In the genomic region with DNA sequence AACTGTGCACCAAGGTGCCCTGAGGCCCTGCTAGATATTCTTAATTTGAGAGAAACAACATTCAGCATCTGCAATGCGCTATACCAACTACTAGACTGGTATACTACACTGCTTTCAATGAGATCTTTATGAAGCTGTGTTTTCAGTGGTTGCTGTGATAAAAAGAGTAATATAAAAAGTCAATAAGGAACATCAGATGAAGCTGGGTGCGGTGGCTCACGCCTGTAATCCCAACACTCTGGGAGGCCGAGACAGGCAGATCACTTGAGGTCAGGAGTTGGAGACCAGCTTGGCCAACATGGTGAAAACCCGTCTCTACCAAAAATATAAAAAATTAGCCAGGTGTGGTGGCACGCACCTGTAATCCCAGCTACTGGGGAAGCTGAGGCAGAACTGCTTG, we compare ENCODE assay signal across 8 cellular contexts. TPM values are rescaled to one million over a fixed set of nuclear protein-coding genes. Genes with fewer than 3 reads are reported as not detected.
DNase-seq lines count a peak whose midpoint lies in the region; ATAC-seq, FAIRE-seq and TF ChIP-seq lines count a peak whose summit lies in the region.
"Not testable (repeated sequence)": the region's sequence is repeated elsewhere in the genome, so short reads cannot be mapped to it uniquely, and the experiment has no call there.

No MANE protein-coding gene starts in this region.

- H3K18ac ChIP-seq in trophoblast cell (ENCODE audit: low read length), result not testable (repeated sequence)

- RAD21 ChIA-PET in GM12878 (lab: Charles Lee; ENCODE audit: unreplicated experiment), result not testable (repeated sequence)

- H3K79me2 ChIP-seq in GM12878 (ENCODE audit: control insufficient read depth, insufficient read depth, low read length); trophoblast cell (ENCODE audit: control insufficient read depth, insufficient read depth, low read length, poor library complexity): not testable (repeated sequence)

- H3K4me1 Mint-ChIP-seq in CD4-positive, alpha-beta T cell (ENCODE audit: low read depth), result peaks cover 53% of the 10 kb centered on the region
- H3K4me1 Mint-ChIP-seq in CD8-positive, alpha-beta T cell (ENCODE audit: low read depth), result peaks cover 58% of the 10 kb centered on the region
- H3K4me1 Mint-ChIP-seq in activated naive CD4-positive, alpha-beta T cell treated with anti-CD3 and anti-CD28 coated beads, Interleukin-2, amount 10 ng/mL, durations not matched to agents 7 days and 5 days; endodermal cell: not testable (repeated sequence)

- not testable (repeated sequence) for H4K12ac ChIP-seq in trophoblast cell (ENCODE audit: low read depth, low read length)

- peak overlapping the region; percentile 0 for H3K27ac ChIP-seq in CD4-positive, alpha-beta T cell (ENCODE audit: low read depth, low read length)
- not testable (repeated sequence) for H3K27ac ChIP-seq in CD8-positive, alpha-beta T cell (ENCODE audit: low read depth, low read length); GM12878 (ENCODE audit: control insufficient read depth, insufficient read depth); endodermal cell (ENCODE audit: low read depth, low read length); trophoblast cell (ENCODE audit: low read depth, low read length)

- H3K23ac ChIP-seq in trophoblast cell (ENCODE audit: low read length), result not testable (repeated sequence)

- not testable (repeated sequence) for TF ChIP-seq EP300 in GM12878 (IDR thresholded peaks at IDR 0.05; ENCODE audit: borderline replicate concordance in 1 of 2, control insufficient read depth in 1 of 2, low read depth in 2 of 2, low read length in 2 of 2)

- H3K27me3 ChIP-seq in CD4-positive, alpha-beta T cell (ENCODE audit: control insufficient read depth, insufficient read depth, low read length); CD8-positive, alpha-beta T cell (ENCODE audit: insufficient read depth, low read length); GM12878 (replicated peaks in 1 of 2; ENCODE audit: control insufficient read depth in 2 of 2, insufficient read depth in 2 of 2, low read length in 1 of 2); endodermal cell (ENCODE audit: control insufficient read depth, insufficient read depth, low read length, poor library complexity, severe bottlenecking); trophoblast cell (ENCODE audit: insufficient read depth, low read length): not testable (repeated sequence)

- not testable (repeated sequence) for H3K27ac Mint-ChIP-seq in CD4-positive, alpha-beta T cell; CD8-positive, alpha-beta T cell; endodermal cell
- peak overlapping the region; percentile 37 for H3K27ac Mint-ChIP-seq in activated naive CD4-positive, alpha-beta T cell treated with anti-CD3 and anti-CD28 coated beads, Interleukin-2, amount 10 ng/mL, durations not matched to agents 7 days and 5 days

- not testable (repeated sequence) for H4K8ac ChIP-seq in trophoblast cell (ENCODE audit: low read depth, low read length)

- not testable (repeated sequence) for H3K79me1 ChIP-seq in trophoblast cell (ENCODE audit: low read length)

- intact Hi-C loops in CD4-positive, alpha-beta T cell (cut with DNase I, micrococcal nuclease); CD8-positive, alpha-beta T cell (cut with DNase I, micrococcal nuclease); GM12878 (cut with micrococcal nuclease; ENCODE audit: unreplicated experiment); left colon (cut with DNase I, micrococcal nuclease); mucosa of descending colon (cut with DNase I, micrococcal nuclease): not testable (repeated sequence)

- not testable (repeated sequence) for H3K9me3 Mint-ChIP-seq in CD4-positive, alpha-beta T cell; CD8-positive, alpha-beta T cell; activated naive CD4-positive, alpha-beta T cell treated with anti-CD3 and anti-CD28 coated beads, Interleukin-2, amount 10 ng/mL, durations not matched to agents 7 days and 5 days; endodermal cell

- H3K27me3 Mint-ChIP-seq in CD4-positive, alpha-beta T cell; CD8-positive, alpha-beta T cell (ENCODE audit: low read depth); activated naive CD4-positive, alpha-beta T cell treated with anti-CD3 and anti-CD28 coated beads, Interleukin-2, amount 10 ng/mL, durations not matched to agents 7 days and 5 days; endodermal cell (ENCODE audit: insufficient read depth): not testable (repeated sequence)

- TF ChIP-seq POLR2A in GM12878 (IDR thresholded peaks at IDR 0.05; ENCODE audit: low read depth, low read length), result not testable (repeated sequence)

- H2BK5ac ChIP-seq in trophoblast cell (ENCODE audit: low read depth, low read length, poor library complexity), result not testable (repeated sequence)

- peaks cover 14% of the 10 kb centered on the region for H3K4me1 ChIP-seq in CD8-positive, alpha-beta T cell (ENCODE audit: insufficient read depth, low read length)
- H3K4me1 ChIP-seq in GM12878 (ENCODE audit: control insufficient read depth, insufficient read depth, low read length); endodermal cell (ENCODE audit: control insufficient read depth, insufficient read depth, low read length); mucosa of descending colon (ENCODE audit: low read depth); trophoblast cell (ENCODE audit: control insufficient read depth in 1 of 2, insufficient read depth in 2 of 2, low read length in 2 of 2): not testable (repeated sequence)

- H2BK12ac ChIP-seq in trophoblast cell (ENCODE audit: low read length), result not testable (repeated sequence)

- not testable (repeated sequence) for H4K91ac ChIP-seq in trophoblast cell (ENCODE audit: low read depth, low read length)

- not testable (repeated sequence) for H3K4me3 Mint-ChIP-seq in CD4-positive, alpha-beta T cell; CD8-positive, alpha-beta T cell; activated naive CD4-positive, alpha-beta T cell treated with anti-CD3 and anti-CD28 coated beads, Interleukin-2, amount 10 ng/mL, durations not matched to agents 7 days and 5 days; endodermal cell

- peak overlapping the region; percentile 11 for H3K4me3 ChIP-seq in CD8-positive, alpha-beta T cell (ENCODE audit: low read depth, low read length)
- H3K4me3 ChIP-seq in GM12878; endodermal cell (ENCODE audit: low read length); mucosa of descending colon; trophoblast cell (ENCODE audit: low read depth, low read length): not testable (repeated sequence)

- not testable (repeated sequence) for H2AFZ ChIP-seq in GM12878 (ENCODE audit: control insufficient read depth, low read depth, low read length); trophoblast cell (ENCODE audit: insufficient read depth, low read length, poor library complexity)

- 98% methylated on average over 6 of the region's 6 CpGs for WGBS in GM12878 (ENCODE audit: insufficient coverage, insufficient replicate concordance, low lambda C conversion rate, missing lambda C conversion rate)
- WGBS in endodermal cell (ENCODE audit: insufficient coverage in 1 of 2, insufficient read length in 1 of 2), 2 experiments, result 91 to 97% methylated on average over 5 to 6 of the region's 6 CpGs
- WGBS in trophoblast cell (ENCODE audit: extremely low coverage, insufficient coverage, insufficient read length), result no CpG with 5 or more reads among the region's 6 CpGs

- not testable (repeated sequence) for TF ChIP-seq RAD21 in GM12878 (IDR thresholded peaks at IDR 0.05; ENCODE audit: insufficient read depth, low read depth, low read length)

- not testable (repeated sequence) for H2BK120ac ChIP-seq in trophoblast cell (ENCODE audit: insufficient read depth, low read length, poor library complexity)

- ATAC-seq in CD4-positive, alpha-beta T cell (ENCODE audit: poor library complexity); CD8-positive, alpha-beta T cell; GM12878: not testable (repeated sequence)
- peak; percentile 97 for ATAC-seq in left colon
- peak; percentile 77 for ATAC-seq in mucosa of descending colon

- in situ Hi-C loops in GM12878 (cut with MboI), result not testable (repeated sequence)

- H3K4me2 ChIP-seq in GM12878 (ENCODE audit: control insufficient read depth, insufficient read depth); trophoblast cell (ENCODE audit: low read length): not testable (repeated sequence)

- not testable (repeated sequence) for BruUV-seq in GM12878 (replicated peaks; lab: Mats Ljungman, UMichigan)

- H3K9ac ChIP-seq in GM12878 (ENCODE audit: control insufficient read depth, insufficient read depth, low read length); endodermal cell (ENCODE audit: extremely low read depth, low read length, poor library complexity, severe bottlenecking); trophoblast cell (ENCODE audit: low read length): not testable (repeated sequence)

- H2AK5ac ChIP-seq in trophoblast cell (ENCODE audit: low read length), result not testable (repeated sequence)

- not testable (repeated sequence) for H3K9me3 ChIP-seq in CD4-positive, alpha-beta T cell (ENCODE audit: control insufficient read depth, low read length); CD8-positive, alpha-beta T cell (ENCODE audit: low read length); GM12878 (replicated peaks; ENCODE audit: control insufficient read depth, insufficient read depth, low read length); endodermal cell (ENCODE audit: control insufficient read depth, low read length); mucosa of descending colon; trophoblast cell (ENCODE audit: insufficient read depth, low read depth, low read length)

- not testable (repeated sequence) for H3K14ac ChIP-seq in trophoblast cell (ENCODE audit: low read length)

- DNase-seq in CD4-positive, alpha-beta T cell; CD8-positive, alpha-beta T cell; activated naive CD4-positive, alpha-beta T cell treated with anti-CD3 and anti-CD28 coated beads, Interleukin-2, amount 10 ng/mL, durations not matched to agents 7 days and 5 days; GM12878 (ENCODE audit: low read depth, low spot score); trophoblast cell: not testable (repeated sequence)
- DNase-seq in endodermal cell (peak; percentile 14), left colon (peak in 1 of 2 donors; percentile 19), mucosa of descending colon (peak in 2 of 3 donors; percentile 31 to 40)

- peaks cover 61% of the 10 kb centered on the region for H3K36me3 Mint-ChIP-seq in CD4-positive, alpha-beta T cell (ENCODE audit: low read depth)
- peaks cover 60% of the 10 kb centered on the region for H3K36me3 Mint-ChIP-seq in CD8-positive, alpha-beta T cell
- peaks cover 30% of the 10 kb centered on the region for H3K36me3 Mint-ChIP-seq in activated naive CD4-positive, alpha-beta T cell treated with anti-CD3 and anti-CD28 coated beads, Interleukin-2, amount 10 ng/mL, durations not matched to agents 7 days and 5 days
- peaks cover 51% of the 10 kb centered on the region for H3K36me3 Mint-ChIP-seq in endodermal cell (ENCODE audit: low read depth)

- TF ChIP-seq CTCF in CD4-positive, alpha-beta T cell (IDR thresholded peaks at IDR 0.05); CD8-positive, alpha-beta T cell (IDR thresholded peaks at IDR 0.05); GM12878 (IDR thresholded peaks at IDR 0.05 in 2 of 3, conservative IDR thresholded peaks at IDR 0.05 in 1 of 3; ENCODE audit: control insufficient read depth in 2 of 3, extremely low read depth in 1 of 3, insufficient read depth in 1 of 3, low read depth in 3 of 3, low read length in 3 of 3); endodermal cell (conservative IDR thresholded peaks at IDR 0.05); mucosa of descending colon (IDR thresholded peaks at IDR 0.05): not testable (repeated sequence)

- H4K20me1 ChIP-seq in GM12878 (ENCODE audit: control insufficient read depth, insufficient read depth), result not testable (repeated sequence)

- CTCF ChIA-PET in CD4-positive, alpha-beta T cell (lab: Charles Lee); CD8-positive, alpha-beta T cell (lab: Charles Lee); activated naive CD4-positive, alpha-beta T cell treated with anti-CD3 and anti-CD28 coated beads, Interleukin-2, amount 10 ng/mL, durations not matched to agents 7 days and 5 days (lab: Charles Lee); GM12878 (lab: Yijun Ruan, JAX): not testable (repeated sequence)

- SMC1A ChIA-PET in GM12878 (lab: Charles Lee; ENCODE audit: uncharacterized antibody, unreplicated experiment), result not testable (repeated sequence)

- FAIRE-seq in GM12878 (lab: Jason Lieb, UNC), result not testable (repeated sequence)

- H3K36me3 ChIP-seq in CD8-positive, alpha-beta T cell (ENCODE audit: insufficient read depth, low read length); mucosa of descending colon (ENCODE audit: low read depth): not testable (repeated sequence)
- H3K36me3 ChIP-seq in GM12878 (ENCODE audit: control insufficient read depth in 2 of 2, insufficient read depth in 2 of 2, low read length in 1 of 2) (peaks cover 0 to 11% of the 10 kb centered on the region in 2 experiments; a peak in 2 of 4 replicates), endodermal cell (ENCODE audit: control insufficient read depth, insufficient read depth, low read length) (peaks cover 34% of the 10 kb centered on the region), trophoblast cell (ENCODE audit: control insufficient read depth in 1 of 2, insufficient read depth in 2 of 2, low read length in 2 of 2) (peaks cover 20 to 27% of the 10 kb centered on the region in 2 experiments)

- POLR2A ChIA-PET in CD4-positive, alpha-beta T cell (lab: Charles Lee); CD8-positive, alpha-beta T cell (lab: Charles Lee): not testable (repeated sequence)
- POLR2A ChIA-PET in GM12878 (lab: Charles Lee), result interaction anchor here (0.5 to 0.6 kb wide), 2 partner anchors 69 to 120 kb away, joined by 5 read pairs; no protein-coding TSS in a partner anchor

- H3K4ac ChIP-seq in trophoblast cell (ENCODE audit: low read depth, low read length), result peak overlapping the region; percentile 21

RNA-seq across cellular contexts. Expression of gene APPBP2, which starts 10.4 kb away (rescaled TPM):
- total RNA-seq in CD4-positive, alpha-beta T cell, result 10 to 100 TPM; 18.5 to 18.7 TPM
- 10 to 100 TPM; 19.9 to 20.1 TPM for total RNA-seq in CD8-positive, alpha-beta T cell
- 30.8 and 50.6 TPM in 2 replicates for total RNA-seq in GM12878 (2013; cell fraction: nucleolus; rRNA removed)
- 12.1 and 16.2 TPM in 2 replicates for total RNA-seq in GM12878 (2014; rRNA removed)
- total RNA-seq in GM12878 (2014; rRNA removed; fragmentation: Illumina TruSeq; extraction: Trizol), result 14.1 and 14.5 TPM in 2 replicates
- total RNA-seq in GM12878 (2021), result 22.5 and 25.3 TPM in 2 replicates
- 4.2 TPM for polyA plus RNA-seq in GM12878 (2011; ENCODE audit: low read depth)
- polyA plus RNA-seq in GM12878 (2011; rRNA removed), result 21.2 and 30.9 TPM in 2 replicates
- 4.6 and 6.2 TPM in 2 replicates for polyA plus RNA-seq in GM12878 (2011; cell fraction: cytosol; rRNA removed)
- polyA plus RNA-seq in GM12878 (2011; cell fraction: nucleus; rRNA removed), result 7.1 and 8.0 TPM in 2 replicates
- polyA plus RNA-seq in GM12878 (2012), result 6.8 and 11.3 TPM in 2 replicates
- polyA plus RNA-seq in GM12878 (2014; fragmentation: Illumina TruSeq; extraction: Trizol), result 11.4 and 14.1 TPM in 2 replicates
- 1 to 10 TPM; 4.3 to 5.7 TPM for polyA plus RNA-seq in GM12878 (2014; fragmentation: Nextera tagmentation; extraction: Ambion mirVana)
- polyA plus RNA-seq in GM12878 (2014; rRNA removed), result 7.3 and 8.4 TPM in 2 replicates
- polyA plus RNA-seq in GM12878 (2016; fragmentation: Nextera tagmentation; extraction: Ambion mirVana), result 10 to 100 TPM; 30.3 to 30.8 TPM
- 17.1 and 30.9 TPM in 2 replicates for polyA minus RNA-seq in GM12878 (2011; rRNA and poly(A)+ RNA removed)
- polyA minus RNA-seq in GM12878 (2011; cell fraction: cytosol; rRNA and poly(A)+ RNA removed), result 9.7 and 12.0 TPM in 2 replicates
- 6.3 and 11.2 TPM in 2 replicates for polyA minus RNA-seq in GM12878 (2011; cell fraction: nucleus; rRNA and poly(A)+ RNA removed)
- total RNA-seq in endodermal cell, result 10 to 100 TPM; 25.3 to 28.1 TPM
- polyA plus RNA-seq in endodermal cell (2013, experiment 1 of 2), result 25.0 TPM
- polyA plus RNA-seq in endodermal cell (2013, experiment 2 of 2), result 28.0 TPM
- total RNA-seq in left colon, result 10 to 100 TPM; 30.7 to 34.7 TPM
- 10 to 100 TPM; 31.0 to 50.1 (median 35.0) TPM for total RNA-seq in mucosa of descending colon
- 42.0 and 42.7 TPM in 2 replicates for polyA plus RNA-seq in trophoblast cell (2013)
